ENCODE assay signal across 8 cellular contexts in the genomic region with DNA sequence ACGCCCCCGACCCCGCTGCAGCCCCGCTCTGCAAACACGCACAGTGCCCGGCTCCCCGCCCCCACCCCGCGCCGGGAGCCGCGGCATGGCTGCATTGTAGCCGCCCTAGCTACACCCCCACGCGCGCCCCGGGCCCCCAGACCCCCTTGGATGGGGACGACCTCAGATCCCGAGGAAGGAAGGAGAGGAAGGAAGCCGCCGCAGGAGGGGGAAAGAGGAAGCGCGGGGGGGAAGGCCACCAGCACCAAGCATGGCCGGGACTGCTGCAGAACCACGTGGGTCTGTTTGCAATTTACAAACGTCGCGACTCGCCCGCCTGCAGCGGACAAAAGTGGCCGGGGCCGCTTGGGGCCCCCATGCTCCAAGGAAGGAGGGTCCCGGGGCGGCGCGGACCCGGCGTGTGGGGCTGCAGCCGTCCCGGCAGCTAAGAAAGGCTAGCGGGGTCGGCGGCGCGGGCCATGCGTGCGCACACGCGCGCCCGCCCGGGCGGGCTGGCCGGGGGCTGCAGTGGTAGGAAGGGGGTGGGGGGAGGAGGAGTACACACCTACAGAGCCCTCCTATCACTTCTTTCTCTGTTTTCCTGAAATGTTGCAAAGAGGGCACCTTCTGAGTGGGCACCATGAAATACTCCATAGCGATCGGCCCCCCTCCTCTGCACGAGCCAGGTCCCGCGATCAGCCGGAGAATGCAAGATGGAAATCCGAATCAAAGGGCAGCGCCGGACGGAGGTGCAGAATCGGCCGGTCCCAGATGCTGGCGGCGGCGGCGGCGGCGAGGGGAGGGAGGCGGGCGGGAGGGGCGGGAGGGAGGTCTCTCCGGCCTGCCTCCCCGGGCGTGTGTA. TPM values are rescaled to one million over a fixed set of nuclear protein-coding genes. Genes with fewer than 3 reads are reported as not detected.
A peak's percentile ranks its signal among the peaks of the same experiment; 100 is the strongest.
DNase-seq lines count a peak whose midpoint lies in the region; ATAC-seq lines count a peak whose summit lies in the region.

No MANE protein-coding gene starts in this region.

- H3K4me1 ChIP-seq in endocrine pancreas (ENCODE audit: control insufficient read depth, insufficient read depth, low read length), result no peaks in the 10 kb centered on the region

- H3K36me3 ChIP-seq in endocrine pancreas (ENCODE audit: control insufficient read depth, insufficient read depth, low read length), result no peaks in the 10 kb centered on the region

- peak; percentile 15 for ATAC-seq in GM18511 (IDR thresholded peaks at IDR 0.05; ENCODE audit: unreplicated experiment)

- no peak overlapping the region for H3K4me3 ChIP-seq in endocrine pancreas (ENCODE audit: control insufficient read depth, insufficient read depth, low read length)

- peak overlapping the region; percentile 80 for H3K27ac ChIP-seq in temporal lobe (ENCODE audit: low read depth, low read length)

- peak in 12 of 14 donors; percentile 41 to 88 (median 74) for DNase-seq in C1 segment of cervical spinal cord (lab: John Stamatoyannopoulos, UW)
- DNase-seq in HT1080 (ENCODE audit: low read depth), result peak; percentile 39
- DNase-seq in T-helper 1 cell, result peak; percentile 19 to 44 (median 38)
- peak; percentile 64 for DNase-seq in medulla oblongata (ENCODE audit: extremely low spot score)
- no peak for DNase-seq in NK-92 treated with Interleukin-12 subunit alpha and Interleukin-12 subunit beta, amount 100 ng/mL, for 24 hours (lab: John Stamatoyannopoulos, UW)

- H3K9ac ChIP-seq in endocrine pancreas (ENCODE audit: control insufficient read depth, insufficient read depth, low read length), result peak overlapping the region; percentile 35

- no peaks in the 10 kb centered on the region for H3K27me3 ChIP-seq in endocrine pancreas (ENCODE audit: control insufficient read depth, insufficient read depth, low read length)

- H3K9me3 ChIP-seq in endocrine pancreas (ENCODE audit: control insufficient read depth, low read length), result no peaks in the 10 kb centered on the region

RNA-seq across cellular contexts. Expression of a gene that starts 0.5 kb away (rescaled TPM):
- 25.3 and 35.3 TPM in 2 replicates for total RNA-seq in HT1080 (2014; rRNA removed; shearing (Covaris generic))
- 20.2 and 22.7 TPM in 2 replicates for polyA plus RNA-seq in HT1080 (2015; cell fraction: cytosol; rRNA removed)
- polyA plus RNA-seq in HT1080 (2015; cell fraction: nucleus; rRNA removed), result 25.4 and 27.0 TPM in 2 replicates
- 5.7 TPM for total RNA-seq in temporal lobe

RNA-seq across cellular contexts. Expression of a gene that starts 30.5 kb away (rescaled TPM):
- total RNA-seq in HT1080 (2014; rRNA removed; shearing (Covaris generic)), result not detected in 2 replicates
- not detected in 2 replicates for polyA plus RNA-seq in HT1080 (2015; cell fraction: cytosol; rRNA removed)
- not detected in 2 replicates for polyA plus RNA-seq in HT1080 (2015; cell fraction: nucleus; rRNA removed)
- under 0.01 TPM for total RNA-seq in temporal lobe

RNA-seq across cellular contexts. Expression of a gene that starts 43.5 kb away (rescaled TPM):
- 0.84 and 2.8 TPM in 2 replicates for total RNA-seq in HT1080 (2014; rRNA removed; shearing (Covaris generic))
- 8.6 and 9.5 TPM in 2 replicates for polyA plus RNA-seq in HT1080 (2015; cell fraction: cytosol; rRNA removed)
- 6.5 and 7.0 TPM in 2 replicates for polyA plus RNA-seq in HT1080 (2015; cell fraction: nucleus; rRNA removed)
- 5.7 TPM for total RNA-seq in temporal lobe
